Comparison of ENCODE assay signal across 18 cellular contexts in the genomic region with DNA sequence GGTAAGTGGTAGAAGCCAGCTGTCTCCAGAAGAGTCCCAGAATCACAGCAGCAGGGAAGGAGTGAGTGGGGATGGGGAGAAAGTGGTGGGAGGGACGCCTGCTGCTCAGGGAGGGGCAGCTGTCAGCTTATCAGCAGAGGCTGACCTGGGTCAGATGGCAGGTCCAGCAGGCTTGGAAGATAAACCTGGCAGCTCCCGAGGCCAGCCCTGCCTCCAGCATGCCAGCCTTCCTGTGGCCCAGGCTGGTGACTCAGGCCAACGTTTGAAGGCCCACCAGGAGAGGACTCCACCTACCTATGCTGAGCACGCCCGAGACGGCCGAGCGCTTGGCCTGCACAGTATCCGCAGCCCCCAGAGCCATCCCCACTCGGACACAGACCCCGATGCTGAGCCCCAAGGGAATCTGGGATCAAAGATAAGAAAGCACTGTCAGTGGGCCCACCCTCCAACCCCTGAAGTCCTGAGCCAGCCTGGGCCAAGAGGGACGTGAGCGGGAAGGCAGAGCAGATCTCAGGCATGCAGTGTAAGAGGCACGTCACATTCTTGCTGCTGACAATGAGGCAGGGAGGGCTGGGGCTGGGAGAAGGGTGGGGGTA. TPM values are rescaled to one million over a fixed set of nuclear protein-coding genes. Genes with fewer than 3 reads are reported as not detected.
DNase-seq lines count a peak whose midpoint lies in the region; ATAC-seq, FAIRE-seq and TF ChIP-seq lines count a peak whose summit lies in the region.
"Had no signal": no experiment of that assay in that cellular context is flagged by ENCODE, and none has a peak within 500 bp of the region (broad histone marks: within the 10 kb centered on the region; RNA-seq: fewer than 3 reads in every experiment).

No MANE protein-coding gene starts in this region.

- no peaks in the 10 kb centered on the region for H4K20me1 ChIP-seq in IMR-90 (ENCODE audit: insufficient read depth, low read length)

- CTCF ChIA-PET in IMR-90 (lab: Yijun Ruan, JAX), result interaction anchor here (0.6 to 0.7 kb wide), 2 partner anchors 21 to 62 kb away, joined by 4 to 5 read pairs; no protein-coding TSS in a partner anchor

- H3K9ac ChIP-seq in IMR-90 (ENCODE audit: low read depth, low read length) (no peak overlapping the region), duodenal mucosa (ENCODE audit: low read depth in 1 of 2, low read length in 2 of 2) (no peak overlapping the region)

- no peaks in the 10 kb centered on the region; the same call in 1 of the 2 replicates for H3K4me1 ChIP-seq in IMR-90 (ENCODE audit: control insufficient read depth, insufficient read depth, low read length)
- no peaks in the 10 kb centered on the region for H3K4me1 ChIP-seq in duodenal mucosa (ENCODE audit: control insufficient read depth in 1 of 2, insufficient read depth in 2 of 2, low read length in 2 of 2)
- H3K4me1 ChIP-seq in right lobe of liver, result peaks cover 0 to 8% (median 0%) of the 10 kb centered on the region in 4 donors
- H3K4me1 ChIP-seq in stomach, result peaks cover 0 to 19% (median 15%) of the 10 kb centered on the region in 4 donors
- H3K4me1 ChIP-seq: Peyer's patch had no signal

- H3K14ac ChIP-seq in IMR-90 (replicated peaks; ENCODE audit: low read depth, low read length), result no peak overlapping the region

- H3K9me3 ChIP-seq in IMR-90 (ENCODE audit: control insufficient read depth, insufficient read depth, low read length) (no peaks in the 10 kb centered on the region), duodenal mucosa (ENCODE audit: control insufficient read depth in 1 of 2, low read length in 2 of 2) (no peaks in the 10 kb centered on the region), right lobe of liver (no peaks in the 10 kb centered on the region), stomach (no peaks in the 10 kb centered on the region)
- H3K9me3 ChIP-seq: Peyer's patch had no signal

- WGBS in IMR-90 (ENCODE audit: extremely low coverage in 2 of 2, insufficient read length in 1 of 2), 2 experiments, result 13% methylated on average over 1 of the region's 14 CpGs; no CpG with 5 or more reads in 1 of the 2 experiments
- 20% methylated on average over 1 of the region's 14 CpGs for WGBS in right lobe of liver (ENCODE audit: insufficient coverage, low coverage, low lambda C conversion rate, missing lambda C conversion rate)
- 48 to 73% (median 63%) methylated on average over 5 to 14 of the region's 14 CpGs for WGBS in stomach, 5 donors

- POLR2A ChIA-PET in IMR-90 (lab: Charles Lee; ENCODE audit: unreplicated experiment), result no interaction called here

- H4K91ac ChIP-seq in IMR-90 (ENCODE audit: insufficient read depth, low read depth, low read length), result no peak overlapping the region

- H2BK120ac ChIP-seq in IMR-90 (ENCODE audit: low read depth, low read length), result no peak overlapping the region

- FAIRE-seq in GM12891 (lab: Jason Lieb, UNC), result no peak

- H3K4ac ChIP-seq in IMR-90 (ENCODE audit: low read depth, low read length), result no peak overlapping the region

- H2AK9ac ChIP-seq in IMR-90 (replicated peaks; ENCODE audit: low read depth, low read length, poor library complexity), result no peak overlapping the region

- H2BK15ac ChIP-seq in IMR-90 (ENCODE audit: low read depth, low read length), result no peak overlapping the region

- no peak overlapping the region for H3K23ac ChIP-seq in IMR-90 (ENCODE audit: low read depth, low read length)

- peak overlapping the region; percentile 41 for H2AFZ ChIP-seq in IMR-90 (replicated peaks; ENCODE audit: low read length, poor library complexity)

- no peak for TF ChIP-seq EP300 in stomach (IDR thresholded peaks at IDR 0.05)

- no peak for TF ChIP-seq RAD21 in IMR-90 (IDR thresholded peaks at IDR 0.05; ENCODE audit: low read length)

- DNase-seq in IMR-90, result no peak
- DNase-seq in right lobe of liver, result peak; percentile 63 to 74 (median 65)
- DNase-seq in stomach, result peak; percentile 51
- DNase-seq in activated T-cell treated with anti-CD3 and anti-CD28 coated beads, Interleukin-2, amount 50 U/mL, for 1 hour, result no peak
- DNase-seq in GM12891 (ENCODE audit: insufficient read length, low spot score), result no peak
- DNase-seq: activated CD8-positive, alpha-beta T cell treated with anti-CD3 and anti-CD28 coated beads for 36 hours; CD4-positive, CD25-positive, alpha-beta regulatory T cell; GDM1; HFFc6; hippocampal formation; midbrain; NCI-H1105; Peyer's patch; T-helper 2 cell had no signal

- peaks cover 21% of the 10 kb centered on the region for H3K27me3 ChIP-seq in IMR-90 (ENCODE audit: control insufficient read depth, insufficient read depth, low read length)
- no peaks in the 10 kb centered on the region for H3K27me3 ChIP-seq in duodenal mucosa (ENCODE audit: control insufficient read depth in 1 of 2, insufficient read depth in 2 of 2, low read length in 2 of 2)
- H3K27me3 ChIP-seq in right lobe of liver, result no peaks in the 10 kb centered on the region
- H3K27me3 ChIP-seq in stomach, result no peaks in the 10 kb centered on the region
- H3K27me3 ChIP-seq: Peyer's patch had no signal

- H3K9me1 ChIP-seq in IMR-90 (ENCODE audit: insufficient read depth, low read length), result no peaks in the 10 kb centered on the region

- no TSS peak for BruUV-seq in IMR-90 (replicated peaks; lab: Mats Ljungman, UMichigan)

- H3K36me3 ChIP-seq in IMR-90 (ENCODE audit: control insufficient read depth, insufficient read depth, low read length), result no peaks in the 10 kb centered on the region
- H3K36me3 ChIP-seq in duodenal mucosa (ENCODE audit: control insufficient read depth in 1 of 2, insufficient read depth in 2 of 2, low read length in 2 of 2), result no peaks in the 10 kb centered on the region
- no peaks in the 10 kb centered on the region for H3K36me3 ChIP-seq in right lobe of liver
- no peaks in the 10 kb centered on the region for H3K36me3 ChIP-seq in stomach
- H3K36me3 ChIP-seq: Peyer's patch had no signal

- no peak overlapping the region for H2BK20ac ChIP-seq in IMR-90 (ENCODE audit: low read depth, low read length)

- H4K8ac ChIP-seq in IMR-90 (ENCODE audit: low read depth in 2 of 2, low read length in 2 of 2), result no peak overlapping the region

- dilution Hi-C loops in IMR-90 (cut with HindIII; ENCODE audit: low sequenced_read_pairs, unreplicated experiment), result no loop called here

- intact Hi-C loops in IMR-90 (cut with micrococcal nuclease), result no loop called here
- intact Hi-C loops in right lobe of liver (cut with DNase I), result no loop called here
- intact Hi-C loops in stomach (cut with DNase I; ENCODE audit: low total_unique reads), result no loop called here

- no peak overlapping the region for H3K56ac ChIP-seq in IMR-90 (ENCODE audit: extremely low read depth, insufficient read depth, low read length)

- H3K18ac ChIP-seq in IMR-90 (ENCODE audit: low read depth, low read length), result no peak overlapping the region

- no peak overlapping the region for H4K5ac ChIP-seq in IMR-90 (ENCODE audit: low read depth, low read length)

- in situ Hi-C loops in IMR-90 (cut with MboI; ENCODE audit: low sequenced_read_pairs), result no loop called here

- H3K27ac ChIP-seq in IMR-90 (ENCODE audit: insufficient read depth, low read length) (no peak overlapping the region), duodenal mucosa (ENCODE audit: low read depth, low read length) (peak overlapping the region; percentile 32), right lobe of liver (no peak overlapping the region), stomach (no peak overlapping the region)
- H3K27ac ChIP-seq: epithelial cell of prostate, Peyer's patch had no signal

- no peak overlapping the region for H2BK5ac ChIP-seq in IMR-90 (ENCODE audit: low read depth, low read length, poor library complexity, severe bottlenecking)

- H3K4me3 ChIP-seq in IMR-90 (ENCODE audit: insufficient read depth, low read depth, low read length), result no peak overlapping the region
- no peak overlapping the region for H3K4me3 ChIP-seq in duodenal mucosa (ENCODE audit: low read depth in 1 of 2, low read length in 2 of 2)
- no peak overlapping the region for H3K4me3 ChIP-seq in right lobe of liver
- H3K4me3 ChIP-seq in stomach, result no peak overlapping the region
- H3K4me3 ChIP-seq: Peyer's patch had no signal

- no peaks in the 10 kb centered on the region for H3K79me1 ChIP-seq in IMR-90 (ENCODE audit: low read depth in 1 of 2, low read length in 2 of 2)

- TF ChIP-seq POLR2A in IMR-90 (IDR thresholded peaks at IDR 0.05; ENCODE audit: low read depth, low read length), result no peak
- TF ChIP-seq POLR2A in right lobe of liver (IDR thresholded peaks at IDR 0.05), result no peak
- no peak for TF ChIP-seq POLR2A in stomach (IDR thresholded peaks at IDR 0.05)
- TF ChIP-seq POLR2A in GM12891 (IDR thresholded peaks at IDR 0.05; ENCODE audit: low read depth, low read length), result no peak

- H2AK5ac ChIP-seq in IMR-90 (ENCODE audit: low read depth, low read length), result no peak overlapping the region

- no peak for TF ChIP-seq CTCF in IMR-90 (conservative IDR thresholded peaks at IDR 0.05; ENCODE audit: low read depth, low read length)
- TF ChIP-seq CTCF in right lobe of liver (IDR thresholded peaks at IDR 0.05), result no peak
- TF ChIP-seq CTCF in stomach (IDR thresholded peaks at IDR 0.05), result no peak

- no peak overlapping the region for H3K4me2 ChIP-seq in IMR-90 (ENCODE audit: low read depth, low read length)

- ATAC-seq in IMR-90 (ENCODE audit: low read depth) (no peak), right lobe of liver (peak; percentile 77 to 94 (median 86)), HG02610 (IDR thresholded peaks at IDR 0.05; ENCODE audit: unreplicated experiment) (no peak), GM19324 (IDR thresholded peaks at IDR 0.05; ENCODE audit: low FRiP score, unreplicated experiment) (no peak)
- ATAC-seq: activated CD8-positive, alpha-beta T cell treated with anti-CD3 and anti-CD28 coated beads for 36 hours had no signal

RNA-seq across cellular contexts. Expression of a gene that starts 12.5 kb away (rescaled TPM):
- total RNA-seq in IMR-90 (2012; rRNA removed) (not detected in 2 replicates), right lobe of liver (not detected), stomach (not detected)
- polyA plus RNA-seq in IMR-90 (2012; rRNA removed) (not detected in 2 replicates), stomach (under 1 TPM in 1 of 3 donors, not detected in 2; 0.78 TPM)
- not detected in 2 replicates for polyA plus RNA-seq in IMR-90 (2012; cell fraction: cytosol; rRNA removed)
- not detected in 2 replicates for polyA plus RNA-seq in IMR-90 (2012; cell fraction: nucleus; rRNA removed; ENCODE audit: low replicate concordance)
- polyA plus RNA-seq in GM12891 (2012; ENCODE audit: low read depth, missing spikeins), result not detected
- total RNA-seq: activated CD8-positive, alpha-beta T cell treated with anti-CD3 and anti-CD28 coated beads for 36 hours; CD4-positive, CD25-positive, alpha-beta regulatory T cell; HFFc6 had no signal
- polyA plus RNA-seq: CD4-positive, CD25-positive, alpha-beta regulatory T cell had no signal

RNA-seq across cellular contexts. Expression of a gene that starts 44.2 kb away (rescaled TPM):
- not detected in 2 replicates for total RNA-seq in IMR-90 (2012; rRNA removed)
- polyA plus RNA-seq in IMR-90 (2012; rRNA removed), result not detected in 2 replicates
- polyA plus RNA-seq in IMR-90 (2012; cell fraction: cytosol; rRNA removed), result not detected in 2 replicates
- not detected in 2 replicates for polyA plus RNA-seq in IMR-90 (2012; cell fraction: nucleus; rRNA removed; ENCODE audit: low replicate concordance)
- 10 to 100 TPM in 2 of 6 experiments, 1 to 10 TPM in 2, under 1 TPM in 2; 0.26 to 13.8 (median 1.7) TPM for total RNA-seq in right lobe of liver
- 100 to 1,000 TPM in 3 of 5 donors, 10 to 100 TPM in 1, 1 to 10 TPM in 1; 5.8 to 689 (median 187) TPM for total RNA-seq in stomach
- 100 to 1,000 TPM in 2 of 3 donors, 10 to 100 TPM in 1; 31.0 to 332 (median 102) TPM for polyA plus RNA-seq in stomach
- 1.1 TPM for polyA plus RNA-seq in GM12891 (2012; ENCODE audit: low read depth, missing spikeins)
- total RNA-seq: CD4-positive, CD25-positive, alpha-beta regulatory T cell had no signal

RNA-seq across cellular contexts. Expression of a gene that starts 55.3 kb away (rescaled TPM):
- 6.9 and 7.9 TPM in 2 replicates for total RNA-seq in IMR-90 (2012; rRNA removed)
- 2.8 and 4.0 TPM in 2 replicates for polyA plus RNA-seq in IMR-90 (2012; rRNA removed)
- 1.9 and 2.6 TPM in 2 replicates for polyA plus RNA-seq in IMR-90 (2012; cell fraction: cytosol; rRNA removed)
- 3.7 and 6.9 TPM in 2 replicates for polyA plus RNA-seq in IMR-90 (2012; cell fraction: nucleus; rRNA removed; ENCODE audit: low replicate concordance)
- 100 to 1,000 TPM; 102 to 264 (median 182) TPM for total RNA-seq in right lobe of liver
- 100 to 1,000 TPM in 4 of 5 donors, 10 to 100 TPM in 1; 51.0 to 236 (median 156) TPM for total RNA-seq in stomach
- 100 to 1,000 TPM in 1 of 3 donors, 10 to 100 TPM in 2; 26.8 to 107 (median 83.7) TPM for polyA plus RNA-seq in stomach
- polyA plus RNA-seq in GM12891 (2012; ENCODE audit: low read depth, missing spikeins), result 20.8 TPM

Comparison
In these comparisons a context has a peak if more than half of its experiments do, and no peak if none do; other contexts are left out.
1. ATAC-seq: peak in right lobe of liver (4 of 4); none in IMR-90 (single experiment), HG02610 (single experiment) and GM19324 (single experiment).
2. DNase-seq: peak in right lobe of liver (3 of 3) and stomach (single experiment); none in IMR-90 (single experiment), activated T-cell treated with anti-CD3 and anti-CD28 coated beads, Interleukin-2, amount 50 U/mL, for 1 hour (single experiment) and GM12891 (single experiment).